10 cellular contexts compared by ENCODE assay signal in genomic region chr14:77603654-77604270, GRCh38. TPM values are rescaled to one million over a fixed set of nuclear protein-coding genes. Genes with fewer than 3 reads are reported as not detected.
A peak's percentile ranks its signal among the peaks of the same experiment; 100 is the strongest.
DNase-seq lines count a peak whose midpoint lies in the region; ATAC-seq, FAIRE-seq and TF ChIP-seq lines count a peak whose summit lies in the region.
"Had no signal": no experiment of that assay in that cellular context is flagged by ENCODE, and none has a peak within 500 bp of the region (broad histone marks: within the 10 kb centered on the region; RNA-seq: fewer than 3 reads in every experiment).

No MANE protein-coding gene starts in this region.

- H3K27ac Mint-ChIP-seq in naive B cell = peak overlapping the region; percentile 8 to 92 (median 70)
- no peak overlapping the region for H3K27ac Mint-ChIP-seq in activated CD8-positive, alpha-beta memory T cell treated with anti-CD3 and anti-CD28 coated beads, Interleukin-2, amount 10 ng/mL, durations not matched to agents 7 days and 5 days

- H3K4me1 Mint-ChIP-seq in naive B cell = peaks cover 45 to 89% (median 65%) of the 10 kb centered on the region in 3 donors
- peaks cover 61% of the 10 kb centered on the region for H3K4me1 Mint-ChIP-seq in activated CD8-positive, alpha-beta memory T cell treated with anti-CD3 and anti-CD28 coated beads, Interleukin-2, amount 10 ng/mL, durations not matched to agents 7 days and 5 days

- no peaks in the 10 kb centered on the region for H3K27me3 Mint-ChIP-seq in naive B cell
- no peaks in the 10 kb centered on the region for H3K27me3 Mint-ChIP-seq in activated CD8-positive, alpha-beta memory T cell treated with anti-CD3 and anti-CD28 coated beads, Interleukin-2, amount 10 ng/mL, durations not matched to agents 7 days and 5 days

- peak; percentile 38 to 58 for ATAC-seq in naive B cell (ENCODE audit: low read depth in 2 of 2)
- no peak for ATAC-seq in GM18498 (IDR thresholded peaks at IDR 0.05; ENCODE audit: unreplicated experiment)
- ATAC-seq in HG03354 (IDR thresholded peaks at IDR 0.05; ENCODE audit: poor library complexity, severe bottlenecking, unreplicated experiment) = no peak
- no peak for ATAC-seq in activated CD8-positive, alpha-beta memory T cell treated with anti-CD3 and anti-CD28 coated beads, Interleukin-2, amount 10 ng/mL, durations not matched to agents 7 days and 5 days
- no peak for ATAC-seq in GM18517 (IDR thresholded peaks at IDR 0.05; ENCODE audit: unreplicated experiment)

- CTCF ChIA-PET in activated CD8-positive, alpha-beta memory T cell treated with anti-CD3 and anti-CD28 coated beads, Interleukin-2, amount 10 ng/mL, durations not matched to agents 7 days and 5 days (lab: Charles Lee) = interaction anchor here (1.1 to 1.5 kb wide), 2 partner anchors 12 to 14 kb away, joined by 4 to 5 read pairs; partner anchors contain the start of gene SPTLC2

- no peaks in the 10 kb centered on the region for H3K9me3 Mint-ChIP-seq in naive B cell
- H3K9me3 Mint-ChIP-seq in activated CD8-positive, alpha-beta memory T cell treated with anti-CD3 and anti-CD28 coated beads, Interleukin-2, amount 10 ng/mL, durations not matched to agents 7 days and 5 days (ENCODE audit: low read depth) = peaks cover 4% of the 10 kb centered on the region

- H3K27me3 ChIP-seq in bronchial epithelial cell (ENCODE audit: control insufficient read depth, insufficient read depth, low read length) = no peaks in the 10 kb centered on the region
- H3K27me3 ChIP-seq: pancreas, uterus had no signal

- H3K36me3 ChIP-seq in bronchial epithelial cell (ENCODE audit: control insufficient read depth, insufficient read depth, low read length) = no peaks in the 10 kb centered on the region
- H3K36me3 ChIP-seq: pancreas, uterus had no signal

- H3K4me3 ChIP-seq in bronchial epithelial cell (ENCODE audit: low read depth, low read length) = no peak overlapping the region
- H3K4me3 ChIP-seq: pancreas, uterus had no signal

- no peak for FAIRE-seq in bronchial epithelial cell (lab: Jason Lieb, UNC)
- FAIRE-seq: pancreas had no signal

- DNase-seq in COLO668 (lab: John Stamatoyannopoulos, UW; ENCODE audit: unreplicated experiment) (peak; percentile 66), KBM-7 (peak; percentile 75), bronchial epithelial cell (ENCODE audit: low read depth) (peak; percentile 40), naive B cell (no peak)
- no peak for DNase-seq in activated CD8-positive, alpha-beta memory T cell treated with anti-CD3 and anti-CD28 coated beads, Interleukin-2, amount 10 ng/mL, durations not matched to agents 7 days and 5 days
- DNase-seq: pancreas had no signal

- TF ChIP-seq CTCF in bronchial epithelial cell (IDR thresholded peaks at IDR 0.05; ENCODE audit: insufficient read depth, low read length, severe bottlenecking) = peak; percentile 57

- no peaks in the 10 kb centered on the region for H3K36me3 Mint-ChIP-seq in naive B cell
- H3K36me3 Mint-ChIP-seq in activated CD8-positive, alpha-beta memory T cell treated with anti-CD3 and anti-CD28 coated beads, Interleukin-2, amount 10 ng/mL, durations not matched to agents 7 days and 5 days = peaks cover 11% of the 10 kb centered on the region

- H3K4me3 Mint-ChIP-seq in naive B cell = peak overlapping the region in 7 of 8 donors; percentile 20 to 77 (median 46)
- no peak overlapping the region for H3K4me3 Mint-ChIP-seq in activated CD8-positive, alpha-beta memory T cell treated with anti-CD3 and anti-CD28 coated beads, Interleukin-2, amount 10 ng/mL, durations not matched to agents 7 days and 5 days

- in situ Hi-C loops in KBM-7 (cut with MboI; ENCODE audit: low pct_unique_long_range_greater_than_20kb, low sequenced_read_pairs) = no loop called here

RNA-seq across cellular contexts. Expression of gene SPTLC2, which starts 12.7 kb away (rescaled TPM):
- total RNA-seq in bronchial epithelial cell = 26.8 and 31.9 TPM in 2 replicates
- polyA plus RNA-seq in naive B cell (ENCODE audit: low read depth in 6 of 6) = 10 to 100 TPM in 5 of 6 donors, 1 to 10 TPM in 1; 2.1 to 37.2 (median 32.8) TPM
- total RNA-seq in activated CD8-positive, alpha-beta memory T cell treated with anti-CD3 and anti-CD28 coated beads, Interleukin-2, amount 10 ng/mL, durations not matched to agents 7 days and 5 days = 10 to 100 TPM; 34.5 to 43.3 TPM

Comparison
In these comparisons a context has a peak if more than half of its experiments do, and no peak if none do; other contexts are left out.
1. DNase-seq: peak in COLO668 (single experiment), KBM-7 (single experiment) and bronchial epithelial cell (single experiment); none in naive B cell (single experiment) and activated CD8-positive, alpha-beta memory T cell treated with anti-CD3 and anti-CD28 coated beads, Interleukin-2, amount 10 ng/mL, durations not matched to agents 7 days and 5 days (single experiment).
2. ATAC-seq: peak in naive B cell (2 of 2); none in GM18498 (single experiment), HG03354 (single experiment), activated CD8-positive, alpha-beta memory T cell treated with anti-CD3 and anti-CD28 coated beads, Interleukin-2, amount 10 ng/mL, durations not matched to agents 7 days and 5 days (single experiment) and GM18517 (single experiment).